Comparison of ENCODE assay signal across 17 cellular contexts in genomic region chr16:27624154-27625049, GRCh38.
A peak's percentile ranks its signal among the peaks of the same experiment; 100 is the strongest.
DNase-seq lines count a peak whose midpoint lies in the region; ATAC-seq and TF ChIP-seq lines count a peak whose summit lies in the region.
"Had no signal": no experiment of that assay in that cellular context is flagged by ENCODE, and none has a peak within 500 bp of the region (broad histone marks: within the 10 kb centered on the region; RNA-seq: fewer than 3 reads in every experiment).

No MANE protein-coding gene starts in this region.

- H3K4me3 Mint-ChIP-seq in mesothelial cell of epicardium = no peak overlapping the region
- H3K4me3 Mint-ChIP-seq in stimulated activated effector memory CD8-positive, alpha-beta T cell treated with anti-CD3 and anti-CD28 coated beads, Interleukin-12 subunit alpha, Interleukin-12 subunit beta, amount 100 ng/mL, for 72 hours = no peak overlapping the region

- TF ChIP-seq POLR2A in Peyer's patch (IDR thresholded peaks at IDR 0.05) (no peak), thyroid gland (IDR thresholded peaks at IDR 0.05) (no peak)

- DNase-seq in Peyer's patch (peak in 2 of 3 donors; percentile 69 to 73), kidney tubule cell (ENCODE audit: low spot score) (peak; percentile 15), mesothelial cell of epicardium (ENCODE audit: low spot score in 2 of 2, unreplicated experiment in 2 of 2) (no peak), thyroid gland (no peak), C1 segment of cervical spinal cord (lab: John Stamatoyannopoulos, UW) (no peak)
- DNase-seq in stimulated activated effector memory CD8-positive, alpha-beta T cell treated with anti-CD3 and anti-CD28 coated beads, Interleukin-12 subunit alpha, Interleukin-12 subunit beta, amount 100 ng/mL, for 72 hours (ENCODE audit: low spot score in 2 of 2) = no peak
- DNase-seq: ACHN, DND-41, HCEC 1CT, KG1, NCI-H1417 treated with DMSO at 0.1 percent for 48 hours, NCI-H2029, NCI-H510A treated with DMSO at 0.1 percent for 48 hours had no signal

- 89 to 94% methylated on average over 12 of the region's 12 CpGs for WGBS in thyroid gland, 2 donors

- no peaks in the 10 kb centered on the region for H3K27me3 Mint-ChIP-seq in mesothelial cell of epicardium (ENCODE audit: low read depth)

- intact Hi-C loops in thyroid gland (cut with DNase I) = no loop called here

- H3K36me3 Mint-ChIP-seq in mesothelial cell of epicardium = peaks cover 3% of the 10 kb centered on the region
- H3K36me3 Mint-ChIP-seq in stimulated activated effector memory CD8-positive, alpha-beta T cell treated with anti-CD3 and anti-CD28 coated beads, Interleukin-12 subunit alpha, Interleukin-12 subunit beta, amount 100 ng/mL, for 72 hours = no peaks in the 10 kb centered on the region

- no peaks in the 10 kb centered on the region for H3K27me3 ChIP-seq in Peyer's patch
- H3K27me3 ChIP-seq in thyroid gland = no peaks in the 10 kb centered on the region
- H3K27me3 ChIP-seq: SJSA1 had no signal

- H3K4me1 ChIP-seq in Peyer's patch = peaks cover 0 to 44% (median 4%) of the 10 kb centered on the region in 4 donors
- peaks cover 34 to 68% of the 10 kb centered on the region in 2 donors for H3K4me1 ChIP-seq in thyroid gland

- H3K27ac ChIP-seq in Peyer's patch (peak overlapping the region in 3 of 4 donors; percentile 47 to 74 (median 71)), thyroid gland (peak overlapping the region; percentile 73 to 81 (median 77))
- H3K27ac ChIP-seq: GM23248, PC-9, SJSA1 had no signal

- ATAC-seq in stimulated activated effector memory CD8-positive, alpha-beta T cell treated with anti-CD3 and anti-CD28 coated beads, Interleukin-12 subunit alpha, Interleukin-12 subunit beta, amount 100 ng/mL, for 72 hours = no peak
- ATAC-seq in GM18870 (IDR thresholded peaks at IDR 0.05; ENCODE audit: unreplicated experiment) = no peak

- no peaks in the 10 kb centered on the region for H3K9me3 ChIP-seq in Peyer's patch
- no peaks in the 10 kb centered on the region for H3K9me3 ChIP-seq in thyroid gland
- H3K9me3 ChIP-seq: SJSA1 had no signal

- H3K4me1 Mint-ChIP-seq in mesothelial cell of epicardium = peaks cover 71% of the 10 kb centered on the region
- no peaks in the 10 kb centered on the region for H3K4me1 Mint-ChIP-seq in stimulated activated effector memory CD8-positive, alpha-beta T cell treated with anti-CD3 and anti-CD28 coated beads, Interleukin-12 subunit alpha, Interleukin-12 subunit beta, amount 100 ng/mL, for 72 hours

- peak overlapping the region; percentile 62 for H3K27ac Mint-ChIP-seq in mesothelial cell of epicardium
- no peak overlapping the region for H3K27ac Mint-ChIP-seq in stimulated activated effector memory CD8-positive, alpha-beta T cell treated with anti-CD3 and anti-CD28 coated beads, Interleukin-12 subunit alpha, Interleukin-12 subunit beta, amount 100 ng/mL, for 72 hours

- TF ChIP-seq CTCF in Peyer's patch (IDR thresholded peaks at IDR 0.05) (no peak), mesothelial cell of epicardium (IDR thresholded peaks at IDR 0.05; ENCODE audit: unreplicated experiment) (no peak), thyroid gland (IDR thresholded peaks at IDR 0.05) (no peak)

- H3K4me3 ChIP-seq in Peyer's patch = no peak overlapping the region
- no peak overlapping the region for H3K4me3 ChIP-seq in thyroid gland (replicated peaks in 1 of 3)
- H3K4me3 ChIP-seq: GM23248, PC-9, SJSA1 had no signal

- no peaks in the 10 kb centered on the region for H3K36me3 ChIP-seq in Peyer's patch
- H3K36me3 ChIP-seq in thyroid gland = no peaks in the 10 kb centered on the region
- H3K36me3 ChIP-seq: SJSA1 had no signal

- H3K9me3 Mint-ChIP-seq in mesothelial cell of epicardium = no peaks in the 10 kb centered on the region
- H3K9me3 Mint-ChIP-seq in stimulated activated effector memory CD8-positive, alpha-beta T cell treated with anti-CD3 and anti-CD28 coated beads, Interleukin-12 subunit alpha, Interleukin-12 subunit beta, amount 100 ng/mL, for 72 hours = no peaks in the 10 kb centered on the region

Comparison
In these comparisons a context has a peak if more than half of its experiments do, and no peak if none do; other contexts are left out.
1. DNase-seq: peak in Peyer's patch (2 of 3) and kidney tubule cell (single experiment); none in mesothelial cell of epicardium (0 of 2), thyroid gland (0 of 2), stimulated activated effector memory CD8-positive, alpha-beta T cell treated with anti-CD3 and anti-CD28 coated beads, Interleukin-12 subunit alpha, Interleukin-12 subunit beta, amount 100 ng/mL, for 72 hours (0 of 2) and C1 segment of cervical spinal cord (0 of 14).